In genomic region chr11:36455658-36456111, GRCh38 we compare ENCODE assay signal across 8 cellular contexts. TPM values are rescaled to one million over a fixed set of nuclear protein-coding genes. Genes with fewer than 3 reads are reported as not detected.
A peak's percentile ranks its signal among the peaks of the same experiment; 100 is the strongest.
DNase-seq lines count a peak whose midpoint lies in the region; TF ChIP-seq lines count a peak whose summit lies in the region.

No MANE protein-coding gene starts in this region.

- peak overlapping the region; percentile 40 for H3K4me2 ChIP-seq in fibroblast of lung (ENCODE audit: extremely low read depth, insufficient read depth, low read length)

- H4K20me1 ChIP-seq in fibroblast of lung (ENCODE audit: control insufficient read depth, extremely low read depth, insufficient read depth, low read length): no peaks in the 10 kb centered on the region

- POLR2A ChIA-PET in RWPE1 (lab: Yijun Ruan, JAX; ENCODE audit: low non-redundant PET): no interaction called here
- POLR2A ChIA-PET in CD4-positive, alpha-beta memory T cell (lab: Charles Lee; ENCODE audit: partially characterized antibody): no interaction called here

- H3K9ac ChIP-seq in fibroblast of lung (ENCODE audit: insufficient read depth, low read length): peak overlapping the region; percentile 47

- DNase-seq in EH (ENCODE audit: low read depth) (peak; percentile 100), RWPE1 (ENCODE audit: low spot score) (peak; percentile 14), fibroblast of lung (ENCODE audit: low read depth in 2 of 2) (peak; percentile 98 to 100), nucleus accumbens (lab: John Stamatoyannopoulos, UW) (peak in 38 of 56 donors; percentile 13 to 62 (median 38)), inferior parietal cortex (ENCODE audit: extremely low spot score) (no peak), NCI-H1694 treated with DMSO at 0.1 percent for 48 hours (lab: John Stamatoyannopoulos, UW) (no peak), RPMI8226 (no peak)
- no peak for DNase-seq in CD4-positive, alpha-beta memory T cell

- no peak for TF ChIP-seq CTCF in RWPE1 (conservative IDR thresholded peaks at IDR 0.05; ENCODE audit: low read depth)
- peak in 1 of 2 donors; percentile 10 for TF ChIP-seq CTCF in fibroblast of lung (conservative IDR thresholded peaks at IDR 0.05 in 1 of 2, IDR thresholded peaks at IDR 0.05 in 1 of 2; ENCODE audit: low read depth in 1 of 2, low read length in 2 of 2)

- no peak overlapping the region for H3K27ac Mint-ChIP-seq in CD4-positive, alpha-beta memory T cell

- peak overlapping the region; percentile 58 for H2AFZ ChIP-seq in fibroblast of lung (ENCODE audit: low read length)

- H3K27me3 ChIP-seq in fibroblast of lung (ENCODE audit: control insufficient read depth, insufficient read depth, low read length): no peaks in the 10 kb centered on the region
- no peaks in the 10 kb centered on the region for H3K27me3 ChIP-seq in CD4-positive, alpha-beta memory T cell (ENCODE audit: insufficient read depth, low read length)

- peaks cover 15 to 33% of the 10 kb centered on the region in 2 donors for H3K36me3 Mint-ChIP-seq in CD4-positive, alpha-beta memory T cell

- intact Hi-C loops in CD4-positive, alpha-beta memory T cell (cut with micrococcal nuclease): no loop called here

- CTCF ChIA-PET in RWPE1 (lab: Yijun Ruan, JAX): no interaction called here
- CTCF ChIA-PET in CD4-positive, alpha-beta memory T cell (lab: Charles Lee; ENCODE audit: partially characterized antibody): interaction anchor here (1.0 to 1.3 kb wide), 3 partner anchors 37 to 102 kb away, joined by 3 to 4 read pairs (median 4); no protein-coding TSS in a partner anchor

- H3K9me3 Mint-ChIP-seq in CD4-positive, alpha-beta memory T cell: no peaks in the 10 kb centered on the region

- peaks cover 30 to 62% (median 38%) of the 10 kb centered on the region in 4 donors for H3K4me1 Mint-ChIP-seq in CD4-positive, alpha-beta memory T cell

- no peaks in the 10 kb centered on the region for H3K27me3 Mint-ChIP-seq in CD4-positive, alpha-beta memory T cell

- H3K4me3 ChIP-seq in fibroblast of lung (replicated peaks in 1 of 4; ENCODE audit: control extremely low read depth in 1 of 4, insufficient read depth in 1 of 4, low read depth in 3 of 4, low read length in 4 of 4): no peak overlapping the region
- H3K4me3 ChIP-seq in CD4-positive, alpha-beta memory T cell (ENCODE audit: low read length in 2 of 2): no peak overlapping the region

- no peaks in the 10 kb centered on the region for H3K79me2 ChIP-seq in fibroblast of lung (ENCODE audit: control insufficient read depth, insufficient read depth, low read length)

- H3K36me3 ChIP-seq in fibroblast of lung (ENCODE audit: control insufficient read depth, insufficient read depth, low read length): no peaks in the 10 kb centered on the region
- H3K36me3 ChIP-seq in CD4-positive, alpha-beta memory T cell (ENCODE audit: insufficient read depth, low read length): no peaks in the 10 kb centered on the region

- H3K4me3 Mint-ChIP-seq in CD4-positive, alpha-beta memory T cell: no peak overlapping the region

- H3K4me1 ChIP-seq in fibroblast of lung (ENCODE audit: control insufficient read depth, extremely low read depth, insufficient read depth, low read length): peaks cover 17% of the 10 kb centered on the region
- peaks cover 38% of the 10 kb centered on the region for H3K4me1 ChIP-seq in CD4-positive, alpha-beta memory T cell (ENCODE audit: insufficient read depth, low read length)

- no peaks in the 10 kb centered on the region for H3K9me3 ChIP-seq in fibroblast of lung (ENCODE audit: control insufficient read depth, insufficient read depth, low read depth, low read length)
- no peaks in the 10 kb centered on the region for H3K9me3 ChIP-seq in CD4-positive, alpha-beta memory T cell (ENCODE audit: control insufficient read depth in 1 of 2, low read length in 2 of 2)

- peak overlapping the region; percentile 69 for H3K27ac ChIP-seq in RWPE1
- H3K27ac ChIP-seq in fibroblast of lung (ENCODE audit: insufficient read depth, low read length): peak overlapping the region; percentile 69
- no peak overlapping the region for H3K27ac ChIP-seq in CD4-positive, alpha-beta memory T cell (ENCODE audit: low read depth, low read length)

RNA-seq across cellular contexts. Expression of gene TRAF6, which starts 54.4 kb away (rescaled TPM):
- total RNA-seq in fibroblast of lung: 5.6 and 6.6 TPM in 2 replicates
- polyA plus RNA-seq in fibroblast of lung: 7.5 and 9.0 TPM in 2 replicates
- polyA plus RNA-seq in fibroblast of lung (2012): 4.7 and 5.0 TPM in 2 replicates
- 6.4 and 15.6 TPM in 2 replicates for polyA minus RNA-seq in fibroblast of lung (ENCODE audit: low replicate concordance)
- 10 to 100 TPM; 22.0 to 23.7 TPM for total RNA-seq in CD4-positive, alpha-beta memory T cell
- 10 to 100 TPM; 10.3 to 12.2 TPM for polyA plus RNA-seq in CD4-positive, alpha-beta memory T cell

Comparison
In these comparisons a context has a peak if more than half of its experiments do, and no peak if none do; other contexts are left out.
1. DNase-seq: peak in EH (single experiment), RWPE1 (single experiment), fibroblast of lung (2 of 2) and nucleus accumbens (38 of 56); none in inferior parietal cortex (single experiment), CD4-positive, alpha-beta memory T cell (0 of 5), NCI-H1694 treated with DMSO at 0.1 percent for 48 hours (single experiment) and RPMI8226 (single experiment).